Comparison of ENCODE assay signal across 14 cellular contexts in genomic region chr3:130395916-130396315, GRCh38. TPM values are rescaled to one million over a fixed set of nuclear protein-coding genes. Genes with fewer than 3 reads are reported as not detected.
A peak's percentile ranks its signal among the peaks of the same experiment; 100 is the strongest.
DNase-seq lines count a peak whose midpoint lies in the region; TF ChIP-seq lines count a peak whose summit lies in the region.
"Had no signal": no experiment of that assay in that cellular context is flagged by ENCODE, and none has a peak within 500 bp of the region (broad histone marks: within the 10 kb centered on the region; RNA-seq: fewer than 3 reads in every experiment).

No MANE protein-coding gene starts in this region.

- no peaks in the 10 kb centered on the region for H3K4me1 Mint-ChIP-seq in mesothelial cell of epicardium
- H3K4me1 Mint-ChIP-seq: T-cell had no signal

- H3F3A ChIP-seq in SK-N-SH (replicated peaks; ENCODE audit: insufficient read depth) = no peaks in the 10 kb centered on the region

- H3K27me3 ChIP-seq in mesenchymal stem cell (ENCODE audit: control insufficient read depth in 1 of 2, insufficient read depth in 1 of 2, low read length in 2 of 2) (peaks cover 0 to 10% of the 10 kb centered on the region in 2 experiments), SK-N-SH (ENCODE audit: insufficient read depth) (no peaks in the 10 kb centered on the region)
- H3K27me3 ChIP-seq: gastrocnemius medialis had no signal

- CTCF ChIA-PET in SK-N-SH (lab: Yijun Ruan, JAX) = interaction anchor here (1.1 kb wide), 1 partner anchor 18 kb away, joined by 3 read pairs; no protein-coding TSS in a partner anchor

- no peak for TF ChIP-seq RAD21 in SK-N-SH (IDR thresholded peaks at IDR 0.05; ENCODE audit: low read length)

- H3K4me2 ChIP-seq in mesenchymal stem cell (ENCODE audit: low read length, poor library complexity, severe bottlenecking) (no peak overlapping the region), SK-N-SH (no peak overlapping the region)

- no peak overlapping the region for H3K23ac ChIP-seq in mesenchymal stem cell (ENCODE audit: low read length in 2 of 2)

- peaks cover 8% of the 10 kb centered on the region for H3K27me3 Mint-ChIP-seq in mesothelial cell of epicardium (ENCODE audit: low read depth)

- POLR2A ChIA-PET in SK-N-SH (lab: Yijun Ruan, JAX) = no interaction called here

- H3K79me1 ChIP-seq in mesenchymal stem cell (replicated peaks; ENCODE audit: low read length, poor library complexity, severe bottlenecking) = no peaks in the 10 kb centered on the region

- no peak overlapping the region for H2BK12ac ChIP-seq in mesenchymal stem cell (ENCODE audit: low read length in 2 of 2)

- no peak overlapping the region for H4K8ac ChIP-seq in mesenchymal stem cell (ENCODE audit: low read length)

- H2AFZ ChIP-seq in mesenchymal stem cell (ENCODE audit: low read depth, low read length) = no peak overlapping the region
- no peak overlapping the region for H2AFZ ChIP-seq in SK-N-SH (ENCODE audit: low read depth)

- H3K9me2 ChIP-seq in SK-N-SH = no peaks in the 10 kb centered on the region

- H4K91ac ChIP-seq in mesenchymal stem cell (ENCODE audit: low read length) = no peak overlapping the region

- H3K4me3 Mint-ChIP-seq in mesothelial cell of epicardium = no peak overlapping the region
- H3K4me3 Mint-ChIP-seq: T-cell had no signal

- H3K9me3 ChIP-seq in mesenchymal stem cell (ENCODE audit: control insufficient read depth, low read length) = no peaks in the 10 kb centered on the region
- no peaks in the 10 kb centered on the region for H3K9me3 ChIP-seq in SK-N-SH
- H3K9me3 ChIP-seq: gastrocnemius medialis had no signal

- H3K27ac Mint-ChIP-seq in mesothelial cell of epicardium = no peak overlapping the region
- H3K27ac Mint-ChIP-seq: T-cell had no signal

- no peaks in the 10 kb centered on the region for H3K36me3 Mint-ChIP-seq in mesothelial cell of epicardium
- H3K36me3 Mint-ChIP-seq: T-cell had no signal

- TF ChIP-seq EP300 in SK-N-SH (IDR thresholded peaks at IDR 0.05; ENCODE audit: borderline replicate concordance in 1 of 2, low read depth in 1 of 2, low read length in 1 of 2) = no peak

- peak; percentile 41 for DNase-seq in EL
- DNase-seq in NCI-H748 (lab: John Stamatoyannopoulos, UW; ENCODE audit: unreplicated experiment) = peak; percentile 21
- peak; percentile 39 to 74 for DNase-seq in cardiac fibroblast (ENCODE audit: low read depth in 2 of 2)
- peak; percentile 86 for DNase-seq in mesenchymal stem cell
- DNase-seq in SK-N-SH = no peak
- DNase-seq in dermis blood vessel endothelial cell = no peak
- DNase-seq in anterior cingulate cortex (lab: John Stamatoyannopoulos, UW) = no peak
- DNase-seq in mesothelial cell of epicardium (ENCODE audit: low spot score in 2 of 2, unreplicated experiment in 2 of 2) = no peak
- DNase-seq: aorta, NCI-H524, right cardiac atrium, T-cell had no signal

- H3K14ac ChIP-seq in mesenchymal stem cell (ENCODE audit: low read length in 2 of 2) = no peak overlapping the region

- H3K4me3 ChIP-seq in cardiac fibroblast (replicated peaks in 1 of 2; ENCODE audit: low read depth in 2 of 2, low read length in 2 of 2) = no peak overlapping the region
- H3K4me3 ChIP-seq in mesenchymal stem cell (ENCODE audit: insufficient read depth in 1 of 2, low read depth in 1 of 2, low read length in 2 of 2) = no peak overlapping the region
- no peak overlapping the region for H3K4me3 ChIP-seq in SK-N-SH (ENCODE audit: low read depth in 2 of 2, low read length in 1 of 2)
- H3K4me3 ChIP-seq: gastrocnemius medialis had no signal

- no peak overlapping the region for H2AK5ac ChIP-seq in mesenchymal stem cell (ENCODE audit: low read length, severe bottlenecking)

- H2BK120ac ChIP-seq in mesenchymal stem cell (ENCODE audit: low read depth, low read length) = no peak overlapping the region

- H3K36me3 ChIP-seq in mesenchymal stem cell (ENCODE audit: control insufficient read depth in 1 of 2, insufficient read depth in 2 of 2, low read depth in 1 of 2, low read length in 2 of 2) (no peaks in the 10 kb centered on the region), SK-N-SH (replicated peaks in 1 of 2; ENCODE audit: control insufficient read depth in 1 of 2, insufficient read depth in 2 of 2, low read length in 1 of 2) (no peaks in the 10 kb centered on the region)
- H3K36me3 ChIP-seq: gastrocnemius medialis had no signal

- no peak overlapping the region for H2BK5ac ChIP-seq in mesenchymal stem cell (ENCODE audit: low read depth, low read length, poor library complexity, severe bottlenecking)

- H4K20me1 ChIP-seq in SK-N-SH (ENCODE audit: insufficient read depth) = no peaks in the 10 kb centered on the region

- peaks cover 3% of the 10 kb centered on the region for H3K9me3 Mint-ChIP-seq in mesothelial cell of epicardium
- H3K9me3 Mint-ChIP-seq: T-cell had no signal

- H2BK15ac ChIP-seq in mesenchymal stem cell (ENCODE audit: low read depth, poor library complexity, severe bottlenecking) = no peak overlapping the region

- TF ChIP-seq CTCF in cardiac fibroblast (IDR thresholded peaks at IDR 0.05; ENCODE audit: low read depth, low read length) (no peak), SK-N-SH (IDR thresholded peaks at IDR 0.05) (no peak), mesothelial cell of epicardium (IDR thresholded peaks at IDR 0.05; ENCODE audit: unreplicated experiment) (no peak)

- H3K18ac ChIP-seq in mesenchymal stem cell (ENCODE audit: low read depth in 1 of 2, low read length in 2 of 2) = no peak overlapping the region

- H3K27ac ChIP-seq in mesenchymal stem cell (ENCODE audit: low read length, poor library complexity, severe bottlenecking) (peak overlapping the region; percentile 97), SK-N-SH (ENCODE audit: low read depth in 2 of 2, low read length in 1 of 2) (no peak overlapping the region)
- H3K27ac ChIP-seq: gastrocnemius medialis had no signal

- WGBS in mesenchymal stem cell = 0% methylated on average over 1 of the region's 2 CpGs
- 46% methylated on average over 2 of the region's 2 CpGs for WGBS in SK-N-SH (ENCODE audit: low lambda C conversion rate)

- peak overlapping the region in 1 of 2 experiments; percentile 71 for H3K4ac ChIP-seq in mesenchymal stem cell (ENCODE audit: low read depth in 1 of 2, low read length in 2 of 2)

- H3K9ac ChIP-seq in mesenchymal stem cell (ENCODE audit: low read length) (no peak overlapping the region), SK-N-SH (no peak overlapping the region)

- H3K79me2 ChIP-seq in SK-N-SH (ENCODE audit: insufficient read depth) = no peaks in the 10 kb centered on the region

- peaks cover 4% of the 10 kb centered on the region for H3K4me1 ChIP-seq in mesenchymal stem cell (ENCODE audit: control insufficient read depth, insufficient read depth, low read depth, low read length)
- no peaks in the 10 kb centered on the region for H3K4me1 ChIP-seq in SK-N-SH (ENCODE audit: control insufficient read depth in 1 of 2, insufficient read depth in 2 of 2, low read depth in 1 of 2, low read length in 1 of 2)
- H3K4me1 ChIP-seq: gastrocnemius medialis had no signal

TF ChIP-seq in SK-N-SH, 30 proteins besides CTCF, POLR2A, EP300 and RAD21 (continues in another document):
- TF ChIP-seq RXRA (IDR thresholded peaks at IDR 0.05; ENCODE audit: borderline replicate concordance, low read depth) (no peak), USF1 (IDR thresholded peaks at IDR 0.05; ENCODE audit: borderline replicate concordance, low read depth) (no peak), ELF1 (IDR thresholded peaks at IDR 0.05) (no peak), NRF1 (IDR thresholded peaks at IDR 0.05; ENCODE audit: low read depth, low read length) (no peak), USF2 (IDR thresholded peaks at IDR 0.05; ENCODE audit: borderline replicate concordance, low read depth, low read length) (no peak), GABPA (IDR thresholded peaks at IDR 0.05; ENCODE audit: low read depth) (no peak), YY1 (IDR thresholded peaks at IDR 0.05; ENCODE audit: low read depth) (no peak), JUND (IDR thresholded peaks at IDR 0.05) (no peak), MAX (IDR thresholded peaks at IDR 0.05; ENCODE audit: low read depth) (no peak), TEAD4 (IDR thresholded peaks at IDR 0.05; ENCODE audit: borderline replicate concordance, insufficient read depth) (no peak), SMC3 (IDR thresholded peaks at IDR 0.05; ENCODE audit: low read depth, low read length) (no peak), RFX5 (IDR thresholded peaks at IDR 0.05; ENCODE audit: low read length) (no peak), IRF3 (IDR thresholded peaks at IDR 0.05; ENCODE audit: low read depth, low read length) (no peak)

RNA-seq across cellular contexts. Expression of gene COL6A5, which starts 50.4 kb away (rescaled TPM):
- polyA plus RNA-seq in mesenchymal stem cell (2013, experiment 1 of 2) = 0.11 TPM
- polyA plus RNA-seq in mesenchymal stem cell (2013, experiment 2 of 2) = 0.14 TPM
- not detected in 2 replicates for polyA plus RNA-seq in SK-N-SH (2012; rRNA removed)
- polyA plus RNA-seq in SK-N-SH (2012; cell fraction: cytosol; rRNA removed) = not detected in 2 replicates
- not detected in 2 replicates for polyA plus RNA-seq in SK-N-SH (2012; cell fraction: nucleus; rRNA removed)
- total RNA-seq in dermis blood vessel endothelial cell = not detected in 2 replicates
- 0.04 to 0.09 TPM (median 0.07 TPM) in 3 replicates for total RNA-seq in mesothelial cell of epicardium
- total RNA-seq: aorta, gastrocnemius medialis, mesenteric fat pad, right cardiac atrium, T-cell had no signal
- polyA plus RNA-seq: aorta, right cardiac atrium had no signal

Comparison
In these comparisons a context has a peak if more than half of its experiments do, and no peak if none do; other contexts are left out.
1. DNase-seq: peak in EL (single experiment), NCI-H748 (single experiment), cardiac fibroblast (2 of 2) and mesenchymal stem cell (single experiment); none in SK-N-SH (single experiment), dermis blood vessel endothelial cell (single experiment), anterior cingulate cortex (0 of 58) and mesothelial cell of epicardium (0 of 2).